ENCODE assay signal across 1 cellular context in the genomic region with DNA sequence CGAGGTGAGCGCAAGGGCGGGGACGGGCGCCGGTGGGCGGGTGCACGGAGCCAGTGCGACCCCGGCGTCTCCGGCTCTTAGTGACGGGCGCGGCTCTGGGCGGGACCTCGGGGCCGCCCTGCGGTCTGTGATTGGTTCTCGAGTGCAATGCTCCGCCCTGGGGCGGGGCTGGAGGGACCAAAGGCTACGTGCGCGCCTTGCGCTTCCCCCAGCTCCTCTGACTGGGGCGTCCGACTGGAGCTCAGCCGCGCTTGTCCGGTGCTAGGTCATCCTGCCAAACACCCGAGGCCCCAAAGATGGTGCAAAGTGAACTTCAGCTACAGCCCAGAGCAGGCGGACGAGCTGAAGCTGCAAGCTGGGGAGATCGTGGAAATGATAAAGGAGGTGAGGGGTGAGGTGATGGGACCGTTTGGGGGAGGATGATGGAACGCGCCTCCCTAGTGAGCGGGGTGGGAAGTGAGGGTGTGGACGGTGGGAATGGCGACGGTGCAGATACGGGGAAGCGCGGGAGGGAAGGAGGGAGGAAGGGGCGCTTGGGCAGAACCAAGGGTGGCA.
TF ChIP-seq lines count a peak whose summit lies in the region.

No MANE protein-coding gene starts in this region.

TF ChIP-seq in K562, 482 proteins besides CTCF, POLR2A, EP300 and RAD21 (continued from another document):
- TF ChIP-seq, protein P1, sequence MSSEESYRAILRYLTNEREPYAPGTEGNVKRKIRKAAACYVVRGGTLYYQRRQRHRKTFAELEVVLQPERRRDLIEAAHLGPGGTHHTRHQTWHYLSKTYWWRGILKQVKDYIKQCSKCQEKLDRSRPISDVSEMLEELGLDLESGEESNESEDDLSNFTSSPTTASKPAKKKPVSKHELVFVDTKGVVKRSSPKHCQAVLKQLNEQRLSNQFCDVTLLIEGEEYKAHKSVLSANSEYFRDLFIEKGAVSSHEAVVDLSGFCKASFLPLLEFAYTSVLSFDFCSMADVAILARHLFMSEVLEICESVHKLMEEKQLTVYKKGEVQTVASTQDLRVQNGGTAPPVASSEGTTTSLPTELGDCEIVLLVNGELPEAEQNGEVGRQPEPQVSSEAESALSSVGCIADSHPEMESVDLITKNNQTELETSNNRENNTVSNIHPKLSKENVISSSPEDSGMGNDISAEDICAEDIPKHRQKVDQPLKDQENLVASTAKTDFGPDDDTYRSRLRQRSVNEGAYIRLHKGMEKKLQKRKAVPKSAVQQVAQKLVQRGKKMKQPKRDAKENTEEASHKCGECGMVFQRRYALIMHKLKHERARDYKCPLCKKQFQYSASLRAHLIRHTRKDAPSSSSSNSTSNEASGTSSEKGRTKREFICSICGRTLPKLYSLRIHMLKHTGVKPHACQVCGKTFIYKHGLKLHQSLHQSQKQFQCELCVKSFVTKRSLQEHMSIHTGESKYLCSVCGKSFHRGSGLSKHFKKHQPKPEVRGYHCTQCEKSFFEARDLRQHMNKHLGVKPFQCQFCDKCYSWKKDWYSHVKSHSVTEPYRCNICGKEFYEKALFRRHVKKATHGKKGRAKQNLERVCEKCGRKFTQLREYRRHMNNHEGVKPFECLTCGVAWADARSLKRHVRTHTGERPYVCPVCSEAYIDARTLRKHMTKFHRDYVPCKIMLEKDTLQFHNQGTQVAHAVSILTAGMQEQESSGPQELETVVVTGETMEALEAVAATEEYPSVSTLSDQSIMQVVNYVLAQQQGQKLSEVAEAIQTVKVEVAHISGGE (CRISPR knock-in tag; IDR thresholded peaks at IDR 0.05), result no peak; a peak in 1 of 6 replicates
- TF ChIP-seq HNRNPUL1 (IDR thresholded peaks at IDR 0.05; ENCODE audit: low read length), result no peak
- TF ChIP-seq, protein P2, sequence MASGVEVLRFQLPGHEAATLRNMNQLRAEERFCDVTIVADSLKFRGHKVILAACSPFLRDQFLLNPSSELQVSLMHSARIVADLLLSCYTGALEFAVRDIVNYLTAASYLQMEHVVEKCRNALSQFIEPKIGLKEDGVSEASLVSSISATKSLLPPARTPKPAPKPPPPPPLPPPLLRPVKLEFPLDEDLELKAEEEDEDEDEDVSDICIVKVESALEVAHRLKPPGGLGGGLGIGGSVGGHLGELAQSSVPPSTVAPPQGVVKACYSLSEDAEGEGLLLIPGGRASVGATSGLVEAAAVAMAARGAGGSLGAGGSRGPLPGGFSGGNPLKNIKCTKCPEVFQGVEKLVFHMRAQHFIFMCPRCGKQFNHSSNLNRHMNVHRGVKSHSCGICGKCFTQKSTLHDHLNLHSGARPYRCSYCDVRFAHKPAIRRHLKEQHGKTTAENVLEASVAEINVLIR (CRISPR knock-in tag; IDR thresholded peaks at IDR 0.05), result no peak
- TF ChIP-seq MBD2 (IDR thresholded peaks at IDR 0.05; ENCODE audit: borderline replicate concordance, low read depth), result peak; percentile 60
- TF ChIP-seq PHF21A (IDR thresholded peaks at IDR 0.05; ENCODE audit: borderline replicate concordance, low read depth), result no peak
- no peak for TF ChIP-seq SRSF7 (optimal IDR thresholded peaks at IDR 0.05; ENCODE audit: low read depth, low read length)
- TF ChIP-seq ETS1 (conservative IDR thresholded peaks at IDR 0.05; ENCODE audit: control insufficient read depth, low read depth, low read length), result no peak; the same call in 1 of the 2 replicates
- no peak for TF ChIP-seq LCOR (CRISPR knock-in tag; IDR thresholded peaks at IDR 0.05)
- 0 out of 2 replicates have a peak, but pooled peaks have one; percentile 33 for TF ChIP-seq SOX6 (IDR thresholded peaks at IDR 0.05)
- no peak for TF ChIP-seq ZNF668 (CRISPR knock-in tag; IDR thresholded peaks at IDR 0.05)
- no peak for TF ChIP-seq NONO (IDR thresholded peaks at IDR 0.05; ENCODE audit: low read depth in 2 of 2, low read length in 1 of 2)
- TF ChIP-seq ZBTB7A (IDR thresholded peaks at IDR 0.05; ENCODE audit: borderline replicate concordance, control insufficient read depth, low read depth, low read length), result peak; percentile 95
- no peak for TF ChIP-seq TFAM (CRISPR knock-in tag; conservative IDR thresholded peaks at IDR 0.05)
- TF ChIP-seq SAP30 (IDR thresholded peaks at IDR 0.05; ENCODE audit: borderline replicate concordance, insufficient read depth, low read depth, low read length, poor library complexity, severe bottlenecking), result peak; percentile 83
- no peak for TF ChIP-seq ZHX1 (conservative IDR thresholded peaks at IDR 0.05; ENCODE audit: low read length)
- TF ChIP-seq, protein P3, sequence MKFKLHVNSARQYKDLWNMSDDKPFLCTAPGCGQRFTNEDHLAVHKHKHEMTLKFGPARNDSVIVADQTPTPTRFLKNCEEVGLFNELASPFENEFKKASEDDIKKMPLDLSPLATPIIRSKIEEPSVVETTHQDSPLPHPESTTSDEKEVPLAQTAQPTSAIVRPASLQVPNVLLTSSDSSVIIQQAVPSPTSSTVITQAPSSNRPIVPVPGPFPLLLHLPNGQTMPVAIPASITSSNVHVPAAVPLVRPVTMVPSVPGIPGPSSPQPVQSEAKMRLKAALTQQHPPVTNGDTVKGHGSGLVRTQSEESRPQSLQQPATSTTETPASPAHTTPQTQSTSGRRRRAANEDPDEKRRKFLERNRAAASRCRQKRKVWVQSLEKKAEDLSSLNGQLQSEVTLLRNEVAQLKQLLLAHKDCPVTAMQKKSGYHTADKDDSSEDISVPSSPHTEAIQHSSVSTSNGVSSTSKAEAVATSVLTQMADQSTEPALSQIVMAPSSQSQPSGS (CRISPR knock-in tag; IDR thresholded peaks at IDR 0.05), result no peak
- TF ChIP-seq POLR2AphosphoS2 (IDR thresholded peaks at IDR 0.05; ENCODE audit: low read length), result no peak
- TF ChIP-seq PTBP1 (IDR thresholded peaks at IDR 0.05; ENCODE audit: low read depth, low read length), result no peak
- peak; percentile 67 for TF ChIP-seq SP1 (CRISPR knock-in tag; IDR thresholded peaks at IDR 0.05)
- TF ChIP-seq, protein P4, sequence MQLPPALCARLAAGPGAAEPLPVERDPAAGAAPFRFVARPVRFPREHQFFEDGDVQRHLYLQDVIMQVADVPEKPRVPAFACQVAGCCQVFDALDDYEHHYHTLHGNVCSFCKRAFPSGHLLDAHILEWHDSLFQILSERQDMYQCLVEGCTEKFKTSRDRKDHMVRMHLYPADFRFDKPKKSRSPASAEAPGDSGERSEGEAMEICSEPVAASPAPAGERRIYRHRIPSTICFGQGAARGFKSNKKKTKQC (CRISPR knock-in tag; IDR thresholded peaks at IDR 0.05), result peak; percentile 44; the same call in 1 of the 2 replicates
- TF ChIP-seq ATF1 (CRISPR knock-in tag; IDR thresholded peaks at IDR 0.05), result no peak
- TF ChIP-seq ATF1 (tag; IDR thresholded peaks at IDR 0.05), result peak; percentile 76; the same call in 1 of the 2 replicates
- TF ChIP-seq HLTF (IDR thresholded peaks at IDR 0.05), result 0 out of 2 replicates have a peak, but pooled peaks have one; percentile 44
- peak; percentile 37; the same call in 1 of the 2 replicates for TF ChIP-seq CC2D1A (IDR thresholded peaks at IDR 0.05)
- peak; percentile 88 for TF ChIP-seq POLR2G (IDR thresholded peaks at IDR 0.05; ENCODE audit: low read depth, low read length)
